9 cellular contexts compared by ENCODE assay signal in genomic region chr5:174837919-174838902, GRCh38.
DNase-seq lines count a peak whose midpoint lies in the region; ATAC-seq and TF ChIP-seq lines count a peak whose summit lies in the region.
"Had no signal": no experiment of that assay in that cellular context is flagged by ENCODE, and none has a peak within 500 bp of the region (broad histone marks: within the 10 kb centered on the region; RNA-seq: fewer than 3 reads in every experiment).

No MANE protein-coding gene starts in this region.

- POLR2A ChIA-PET in Panc1 (lab: Charles Lee) = interaction anchor here (0.7 kb wide), 1 partner anchor 38 kb away, joined by 6 read pairs; no protein-coding TSS in a partner anchor

- CTCF ChIA-PET in Panc1 (lab: Charles Lee) = no interaction called here

- H3K27ac ChIP-seq in Panc1 (ENCODE audit: low read length) = no peak overlapping the region
- H3K27ac ChIP-seq in foreskin keratinocyte = no peak overlapping the region
- H3K27ac ChIP-seq in aorta (ENCODE audit: low read depth in 1 of 2, low read length in 2 of 2) = no peak overlapping the region

- in situ Hi-C loops in Panc1 (cut with HindIII; ENCODE audit: low pct_unique_long_range_greater_than_20kb, low sequenced_read_pairs) = no loop called here

- H3K36me3 ChIP-seq in Panc1 (ENCODE audit: control insufficient read depth, insufficient read depth, low read length) = no peaks in the 10 kb centered on the region
- no peaks in the 10 kb centered on the region for H3K36me3 ChIP-seq in aorta (ENCODE audit: control insufficient read depth in 1 of 2, insufficient read depth in 2 of 2, low read length in 1 of 2)
- H3K36me3 ChIP-seq: esophagus squamous epithelium had no signal

- BruUV-seq in Panc1 (replicated peaks; lab: Mats Ljungman, UMichigan) = no TSS peak

- H3K4me1 ChIP-seq in Panc1 (ENCODE audit: control insufficient read depth, insufficient read depth, low read length) (no peaks in the 10 kb centered on the region), foreskin keratinocyte (peaks cover 2% of the 10 kb centered on the region), aorta (ENCODE audit: control insufficient read depth in 1 of 2, insufficient read depth in 2 of 2, low read length in 2 of 2) (no peaks in the 10 kb centered on the region)

- no peak for ATAC-seq in Panc1
- peak; percentile 83 for ATAC-seq in foreskin keratinocyte
- no peak for ATAC-seq in HG02678 (IDR thresholded peaks at IDR 0.05; ENCODE audit: unreplicated experiment)
- no peak for ATAC-seq in GM19395 (IDR thresholded peaks at IDR 0.05; ENCODE audit: unreplicated experiment)
- no peak for ATAC-seq in aorta (ENCODE audit: low FRiP score)

- intact Hi-C loops in Panc1 (cut with micrococcal nuclease; ENCODE audit: unreplicated experiment) (no loop called here), aorta (cut with DNase I) (no loop called here)

- TF ChIP-seq CTCF in Panc1 (IDR thresholded peaks at IDR 0.05) (peak; percentile 32; the same call in 1 of the 2 replicates), foreskin keratinocyte (conservative IDR thresholded peaks at IDR 0.05) (peak; percentile 50)

- H3K9me3 ChIP-seq in Panc1 (ENCODE audit: control insufficient read depth, insufficient read depth, low read depth, low read length) (no peaks in the 10 kb centered on the region), aorta (ENCODE audit: control insufficient read depth, low read length) (peaks cover 1% of the 10 kb centered on the region)
- H3K9me3 ChIP-seq: esophagus squamous epithelium had no signal

- 28% methylated on average over 8 of the region's 8 CpGs for WGBS in aorta, 2 donors

- H3K4me3 ChIP-seq in Panc1 (ENCODE audit: low read depth in 2 of 2, low read length in 2 of 2) (no peak overlapping the region), skeletal muscle cell (ENCODE audit: low read depth, low read length) (no peak overlapping the region), aorta (ENCODE audit: low read length in 2 of 2) (no peak overlapping the region)
- H3K4me3 ChIP-seq: esophagus squamous epithelium had no signal

- DNase-seq in GOT3 (lab: John Stamatoyannopoulos, UW) (peak; percentile 82), Panc1 (ENCODE audit: low read depth, low spot score) (no peak), foreskin keratinocyte (peak; percentile 90 to 95), skeletal muscle cell (ENCODE audit: low read depth) (peak; percentile 32), aorta (no peak)
- DNase-seq: activated CD4-positive, alpha-beta T cell treated with anti-CD3 and anti-CD28 coated beads, Interleukin-2, amount 10 ng/mL, durations not matched to agents 24 days and 14 days; esophagus squamous epithelium had no signal

- H3K27me3 ChIP-seq in Panc1 (ENCODE audit: control insufficient read depth, insufficient read depth, low read length) = peaks cover 7% of the 10 kb centered on the region; the same call in 1 of the 2 replicates
- no peaks in the 10 kb centered on the region for H3K27me3 ChIP-seq in foreskin keratinocyte
- no peaks in the 10 kb centered on the region for H3K27me3 ChIP-seq in aorta (ENCODE audit: control insufficient read depth in 1 of 2, insufficient read depth in 2 of 2, low read length in 1 of 2)

Comparison
In these comparisons a context has a peak if more than half of its experiments do, and no peak if none do; other contexts are left out.
1. DNase-seq: peak in GOT3 (single experiment), foreskin keratinocyte (2 of 2) and skeletal muscle cell (single experiment); none in Panc1 (single experiment) and aorta (0 of 2).